Comparison of ENCODE assay signal across 20 cellular contexts in genomic region chr14:53027562-53027961, GRCh38.
DNase-seq lines count a peak whose midpoint lies in the region; ATAC-seq and FAIRE-seq lines count a peak whose summit lies in the region.
"Had no signal": no experiment of that assay in that cellular context is flagged by ENCODE, and none has a peak within 500 bp of the region (broad histone marks: within the 10 kb centered on the region; RNA-seq: fewer than 3 reads in every experiment).

No MANE protein-coding gene starts in this region.

- H3K36me3 Mint-ChIP-seq in T-helper 2 cell treated with Interferon-gamma antibody and Interleukin-4, amounts not matched to agents 5 μg/mL and 100 μg/mL, for 36 hours (ENCODE audit: low read depth) = peaks cover 36% of the 10 kb centered on the region
- peaks cover 27% of the 10 kb centered on the region for H3K36me3 Mint-ChIP-seq in activated naive CD8-positive, alpha-beta T cell
- peaks cover 6% of the 10 kb centered on the region for H3K36me3 Mint-ChIP-seq in activated naive CD8-positive, alpha-beta T cell treated with anti-CD3 and anti-CD28 coated beads, Interleukin-2, amount 50 U/mL, for 24 hours (ENCODE audit: low read depth)

- no peaks in the 10 kb centered on the region for H3K27me3 Mint-ChIP-seq in T-helper 2 cell treated with Interferon-gamma antibody and Interleukin-4, amounts not matched to agents 5 μg/mL and 100 μg/mL, for 36 hours (ENCODE audit: low read depth)
- no peaks in the 10 kb centered on the region for H3K27me3 Mint-ChIP-seq in activated naive CD8-positive, alpha-beta T cell
- H3K27me3 Mint-ChIP-seq in activated naive CD8-positive, alpha-beta T cell treated with anti-CD3 and anti-CD28 coated beads, Interleukin-2, amount 50 U/mL, for 24 hours = no peaks in the 10 kb centered on the region
- H3K27me3 Mint-ChIP-seq: B cell; CD4-positive, alpha-beta T cell had no signal

- H3K27ac Mint-ChIP-seq in T-helper 2 cell treated with Interferon-gamma antibody and Interleukin-4, amounts not matched to agents 5 μg/mL and 100 μg/mL, for 36 hours = peak overlapping the region; percentile 81
- no peak overlapping the region for H3K27ac Mint-ChIP-seq in activated naive CD8-positive, alpha-beta T cell
- H3K27ac Mint-ChIP-seq in activated naive CD8-positive, alpha-beta T cell treated with anti-CD3 and anti-CD28 coated beads, Interleukin-2, amount 50 U/mL, for 24 hours = no peak overlapping the region
- H3K27ac Mint-ChIP-seq: B cell; CD4-positive, alpha-beta T cell had no signal

- FAIRE-seq in GM19239 (lab: Jason Lieb, UNC) = no peak
- FAIRE-seq: D721Med had no signal

- peak overlapping the region; percentile 49 for H3K27ac ChIP-seq in caudate nucleus (ENCODE audit: low read depth, low read length)
- H3K27ac ChIP-seq: 22Rv1 had no signal

- H3K4me1 Mint-ChIP-seq in T-helper 2 cell treated with Interferon-gamma antibody and Interleukin-4, amounts not matched to agents 5 μg/mL and 100 μg/mL, for 36 hours (ENCODE audit: low read depth) = peaks cover 31% of the 10 kb centered on the region
- peaks cover 16% of the 10 kb centered on the region for H3K4me1 Mint-ChIP-seq in activated naive CD8-positive, alpha-beta T cell (ENCODE audit: low read depth)
- H3K4me1 Mint-ChIP-seq in activated naive CD8-positive, alpha-beta T cell treated with anti-CD3 and anti-CD28 coated beads, Interleukin-2, amount 50 U/mL, for 24 hours = peaks cover 8% of the 10 kb centered on the region
- H3K4me1 Mint-ChIP-seq: B cell had no signal

- H3K9me3 Mint-ChIP-seq in T-helper 2 cell treated with Interferon-gamma antibody and Interleukin-4, amounts not matched to agents 5 μg/mL and 100 μg/mL, for 36 hours = peaks cover 9% of the 10 kb centered on the region
- peaks cover 19% of the 10 kb centered on the region for H3K9me3 Mint-ChIP-seq in activated naive CD8-positive, alpha-beta T cell (ENCODE audit: low read depth)
- peaks cover 10% of the 10 kb centered on the region for H3K9me3 Mint-ChIP-seq in activated naive CD8-positive, alpha-beta T cell treated with anti-CD3 and anti-CD28 coated beads, Interleukin-2, amount 50 U/mL, for 24 hours

- peak overlapping the region; percentile 73 for H3K4me3 Mint-ChIP-seq in T-helper 2 cell treated with Interferon-gamma antibody and Interleukin-4, amounts not matched to agents 5 μg/mL and 100 μg/mL, for 36 hours
- peak overlapping the region; percentile 33 for H3K4me3 Mint-ChIP-seq in activated naive CD8-positive, alpha-beta T cell
- H3K4me3 Mint-ChIP-seq in activated naive CD8-positive, alpha-beta T cell treated with anti-CD3 and anti-CD28 coated beads, Interleukin-2, amount 50 U/mL, for 24 hours = no peak overlapping the region
- H3K4me3 Mint-ChIP-seq: B cell; CD4-positive, alpha-beta T cell had no signal

- ATAC-seq in activated naive CD8-positive, alpha-beta T cell treated with anti-CD3 and anti-CD28 coated beads, Interleukin-2, amount 50 U/mL, for 24 hours = no peak

- no peak for DNase-seq in T-helper 2 cell treated with Interferon-gamma antibody and Interleukin-4, amounts not matched to agents 5 μg/mL and 100 μg/mL, for 36 hours (ENCODE audit: low spot score)
- DNase-seq in T-helper 2 cell (no peak), caudate nucleus (lab: John Stamatoyannopoulos, UW) (no peak), D341Med (ENCODE audit: low spot score) (no peak), GM19239 (ENCODE audit: insufficient read length, low spot score) (no peak), MV-4-11 (lab: John Stamatoyannopoulos, UW) (no peak)
- DNase-seq in activated naive CD8-positive, alpha-beta T cell treated with anti-CD3 and anti-CD28 coated beads, Interleukin-2, amount 50 U/mL, for 24 hours = no peak
- DNase-seq: CD4-positive, alpha-beta T cell; DMS79; HCEC 1CT; NCI-H1436; NCI-H2029; NCI-H2171; NCI-H446 treated with DMSO at 0.1 percent for 48 hours; OCI-M1; SHP77 treated with DMSO at 0.1 percent for 48 hours had no signal
